Comparison of ENCODE assay signal across 18 cellular contexts in the genomic region with DNA sequence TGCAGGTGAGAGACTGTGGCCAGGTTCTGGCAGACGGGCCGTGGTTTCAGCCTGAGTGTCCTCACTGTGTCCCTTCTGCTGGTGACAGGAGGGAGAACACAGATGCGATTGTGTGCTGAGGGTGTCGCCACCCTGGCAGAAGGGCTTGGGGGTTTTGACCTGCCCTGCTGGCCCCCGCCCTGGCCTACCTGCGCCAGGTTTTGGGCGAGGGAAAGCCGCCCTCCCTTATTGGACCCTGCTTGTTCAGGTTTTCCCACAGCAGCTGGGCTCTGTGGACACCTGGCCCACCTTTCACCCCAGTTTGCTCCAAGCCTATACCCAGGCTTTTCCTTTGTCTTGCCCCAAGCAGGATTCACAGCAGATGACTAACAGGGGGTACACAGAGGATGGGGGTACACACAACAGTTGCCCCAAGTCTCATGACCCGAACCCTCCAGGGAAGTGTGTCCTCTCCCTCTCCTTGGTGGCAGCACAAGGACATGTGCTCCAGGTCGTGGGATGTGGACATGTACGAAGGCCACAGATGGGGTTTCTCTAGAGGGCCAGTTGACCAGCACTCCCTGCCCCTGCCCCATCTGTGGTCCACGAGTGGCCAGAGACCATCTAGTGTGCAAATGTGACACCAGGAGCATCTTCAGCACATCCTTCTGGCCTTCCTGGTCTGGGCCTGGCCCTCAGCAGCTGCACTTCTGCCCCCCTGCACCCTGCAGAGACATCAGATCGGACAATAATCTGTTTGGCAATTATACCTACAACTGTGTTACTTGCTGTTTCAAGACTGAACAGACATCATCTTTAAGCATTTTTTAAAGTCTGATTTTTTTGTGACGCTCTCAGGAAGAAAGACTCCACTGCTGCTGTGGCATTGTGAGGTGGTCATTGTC.
DNase-seq lines count a peak whose midpoint lies in the region; ATAC-seq and TF ChIP-seq lines count a peak whose summit lies in the region.
"Had no signal": no experiment of that assay in that cellular context is flagged by ENCODE, and none has a peak within 500 bp of the region (broad histone marks: within the 10 kb centered on the region; RNA-seq: fewer than 3 reads in every experiment).

No MANE protein-coding gene starts in this region.

- no peak overlapping the region for H2BK15ac ChIP-seq in H9 (ENCODE audit: low read depth, low read length)

- peak; percentile 28 for DNase-seq in H9
- peak; percentile 21 for DNase-seq in SW480 (ENCODE audit: low spot score)
- no peak for DNase-seq in progenitor cell of endocrine pancreas (ENCODE audit: low spot score, unreplicated experiment)
- DNase-seq in cerebellar cortex (ENCODE audit: low spot score): no peak
- DNase-seq in NCI-H2029 treated with DMSO at 0.1 percent for 48 hours (lab: John Stamatoyannopoulos, UW): no peak
- no peak for DNase-seq in activated CD4-positive, alpha-beta T cell treated with anti-CD3 and anti-CD28 coated beads for 4 hours
- DNase-seq: Caco-2, EL, KBM-7, left ventricle myocardium inferior, NCI-H2081 treated with DMSO at 0.1 percent for 48 hours, NCI-H510A treated with DMSO at 0.1 percent for 48 hours, Peyer's patch, right cardiac atrium, T1000 had no signal

- no CpG with 5 or more reads among the region's 14 CpGs for WGBS in H9 (ENCODE audit: extremely low coverage, insufficient read length, low lambda C conversion rate)

- no peak overlapping the region for H4K8ac ChIP-seq in H9 (replicated peaks; ENCODE audit: insufficient read length, low read depth, low read length)

- H3K23ac ChIP-seq in H9 (ENCODE audit: insufficient read length, low read depth, low read length): no peak overlapping the region

- no peak overlapping the region for H2AFZ ChIP-seq in H9 (ENCODE audit: low read length)

- H3K4me3 Mint-ChIP-seq in H9 (no peak overlapping the region), progenitor cell of endocrine pancreas (ENCODE audit: low read depth) (no peak overlapping the region)

- no peaks in the 10 kb centered on the region for H3K79me2 ChIP-seq in H9 (ENCODE audit: insufficient read depth, low read length)

- no peak overlapping the region for H3T11ph ChIP-seq in H9 (ENCODE audit: low read length)

- H3K36me3 Mint-ChIP-seq in H9 (ENCODE audit: insufficient read depth in 1 of 3, low read depth in 3 of 3) (peaks cover 0 to 2% (median 0%) of the 10 kb centered on the region in 3 experiments; a peak in 1 of 7 replicates), progenitor cell of endocrine pancreas (ENCODE audit: insufficient read depth) (no peaks in the 10 kb centered on the region)

- no peak overlapping the region for H3K4me2 ChIP-seq in H9 (ENCODE audit: insufficient read depth, insufficient read length, low read length)

- H3K23me2 ChIP-seq in H9 (ENCODE audit: insufficient read length, low read depth, low read length, poor library complexity, severe bottlenecking): peaks cover 2% of the 10 kb centered on the region

- no peak overlapping the region for H3K14ac ChIP-seq in H9 (ENCODE audit: insufficient read depth, low read length)

- no peak overlapping the region for H2AK5ac ChIP-seq in H9 (ENCODE audit: insufficient read length, low read length)

- H4K91ac ChIP-seq in H9 (ENCODE audit: insufficient read length, low read depth, low read length): no peak overlapping the region

- no peaks in the 10 kb centered on the region; the same call in 1 of the 2 replicates for H3K4me1 ChIP-seq in H9 (ENCODE audit: insufficient read depth, low read length)
- H3K4me1 ChIP-seq: Caco-2, left ventricle myocardium inferior, Peyer's patch had no signal

- no peak overlapping the region for H3K9ac ChIP-seq in H9 (ENCODE audit: extremely low read depth, insufficient read length, low read length)

- H2BK5ac ChIP-seq in H9 (ENCODE audit: insufficient read length, low read length): no peak overlapping the region

- no peaks in the 10 kb centered on the region for H3K27me3 ChIP-seq in H9 (ENCODE audit: insufficient read depth, low read length)
- H3K27me3 ChIP-seq: Peyer's patch had no signal

- no peak overlapping the region for H4K5ac ChIP-seq in H9 (ENCODE audit: insufficient read length, low read depth, low read length)

- H2BK120ac ChIP-seq in H9 (ENCODE audit: low read depth, low read length, poor library complexity, severe bottlenecking): no peak overlapping the region

- no peak overlapping the region for H2BK12ac ChIP-seq in H9 (ENCODE audit: insufficient read length, low read depth, low read length)

- H3K9me3 Mint-ChIP-seq in H9: peaks cover 2 to 7% of the 10 kb centered on the region in 2 experiments; a peak in 2 of 5 replicates
- no peaks in the 10 kb centered on the region for H3K9me3 Mint-ChIP-seq in progenitor cell of endocrine pancreas (ENCODE audit: low read depth)
- H3K9me3 Mint-ChIP-seq: activated T-helper 2 cell treated with anti-CD3 and anti-CD28 coated beads, Interferon-gamma antibody, Interleukin-2, Interleukin-4, amounts not matched to agents 10 μg/mL and 5 μg/mL and 100 μg/mL, durations not matched to agents 14 hours and 24 hours and 36 hours had no signal

- H3K79me1 ChIP-seq in H9 (ENCODE audit: insufficient read depth, low read depth, low read length, poor library complexity, severe bottlenecking): no peaks in the 10 kb centered on the region

- H3K18ac ChIP-seq in H9 (ENCODE audit: insufficient read length, low read depth, low read length): no peak overlapping the region

- H3K9me3 ChIP-seq in H9 (ENCODE audit: control insufficient read depth, low read depth, low read length): no peaks in the 10 kb centered on the region
- H3K9me3 ChIP-seq: Caco-2 had no signal

- H3K4me1 Mint-ChIP-seq in H9 (peaks cover 9 to 19% of the 10 kb centered on the region in 2 experiments), progenitor cell of endocrine pancreas (ENCODE audit: low read depth) (peaks cover 11% of the 10 kb centered on the region)

- peak overlapping the region in 1 of 3 experiments; percentile 39; a peak in 1 of 7 replicates for H3K27ac Mint-ChIP-seq in H9
- H3K27ac Mint-ChIP-seq in progenitor cell of endocrine pancreas: peak overlapping the region; percentile 26
- H3K27ac Mint-ChIP-seq: activated T-helper 2 cell treated with anti-CD3 and anti-CD28 coated beads, Interferon-gamma antibody, Interleukin-2, Interleukin-4, amounts not matched to agents 10 μg/mL and 5 μg/mL and 100 μg/mL, durations not matched to agents 14 hours and 24 hours and 36 hours had no signal

- no peak overlapping the region for H3K4ac ChIP-seq in H9 (ENCODE audit: low read depth, low read length)

- ATAC-seq in GM18861 (IDR thresholded peaks at IDR 0.05; ENCODE audit: unreplicated experiment): peak; percentile 12
- ATAC-seq: activated CD4-positive, CD25-positive, alpha-beta regulatory T cell treated with anti-CD3 and anti-CD28 coated beads, Interleukin-2, amount 50 U/mL, for 24 hours; right cardiac atrium had no signal

- H3K27me3 Mint-ChIP-seq in H9 (ENCODE audit: low read depth): peaks cover 18% of the 10 kb centered on the region
- peaks cover 28% of the 10 kb centered on the region for H3K27me3 Mint-ChIP-seq in progenitor cell of endocrine pancreas

- H3K56ac ChIP-seq in H9 (ENCODE audit: insufficient read length, low read depth, low read length): no peak overlapping the region

- TF ChIP-seq CTCF in H9 (conservative IDR thresholded peaks at IDR 0.05) (no peak), progenitor cell of endocrine pancreas (IDR thresholded peaks at IDR 0.05; ENCODE audit: unreplicated experiment) (no peak)

- no peaks in the 10 kb centered on the region for H4K20me1 ChIP-seq in H9 (ENCODE audit: control insufficient read depth, insufficient read depth, insufficient read length)

- H3K27ac ChIP-seq in H9 (ENCODE audit: insufficient read length, low read depth, low read length): no peak overlapping the region
- H3K27ac ChIP-seq: left ventricle myocardium inferior, Peyer's patch had no signal

- no peak overlapping the region for H2BK20ac ChIP-seq in H9 (ENCODE audit: low read depth, low read length, poor library complexity, severe bottlenecking)

Comparison
In these comparisons a context has a peak if more than half of its experiments do, and no peak if none do; other contexts are left out.
1. DNase-seq: peak in H9 (single experiment) and SW480 (single experiment); none in progenitor cell of endocrine pancreas (single experiment), cerebellar cortex (single experiment), NCI-H2029 treated with DMSO at 0.1 percent for 48 hours (single experiment) and activated CD4-positive, alpha-beta T cell treated with anti-CD3 and anti-CD28 coated beads for 4 hours (0 of 2).